In the genomic region with DNA sequence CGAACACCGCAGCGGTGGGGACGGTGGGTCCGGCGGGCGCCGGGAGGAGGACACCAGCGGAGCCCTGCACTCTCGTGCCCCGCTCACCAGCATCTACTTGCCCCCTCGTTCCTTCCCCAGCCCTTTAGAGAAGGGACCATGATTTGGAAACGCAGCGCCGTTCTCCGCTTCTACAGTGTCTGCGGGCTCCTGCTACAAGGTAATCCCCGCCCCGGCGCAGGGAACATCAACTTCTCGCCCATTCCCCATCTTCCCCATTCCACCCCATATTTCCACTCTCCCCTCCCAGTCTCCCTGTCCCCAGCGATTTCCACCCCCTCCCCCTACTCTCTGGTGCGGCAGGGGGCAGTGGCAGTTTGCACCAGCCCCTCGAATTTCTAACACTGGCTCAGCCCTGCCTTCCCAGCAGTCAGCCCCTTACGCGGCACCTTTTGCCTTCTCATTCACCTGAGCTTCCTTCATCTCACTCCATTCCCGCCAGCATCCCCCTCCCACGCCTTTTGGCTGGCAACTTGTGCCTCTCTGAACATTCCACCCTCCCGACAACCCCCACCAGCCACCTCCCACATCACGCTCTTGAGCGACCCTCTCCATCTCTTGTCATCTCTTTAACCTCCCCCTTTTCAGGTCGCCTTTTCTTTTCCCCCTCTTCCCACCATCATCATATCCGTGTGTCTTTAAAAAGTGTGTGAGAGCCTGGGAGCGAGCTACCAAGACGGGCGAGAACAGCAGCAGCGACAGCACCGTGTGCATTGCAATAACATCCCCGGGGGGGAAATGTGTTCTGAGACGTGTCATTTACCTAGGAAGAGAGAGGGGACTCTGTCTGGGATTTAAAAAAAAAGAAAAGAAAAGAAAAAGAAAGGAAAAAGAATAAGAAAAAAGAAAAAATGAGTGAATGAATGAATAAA, we compare ENCODE assay signal across 8 cellular contexts. TPM values are rescaled to one million over a fixed set of nuclear protein-coding genes. Genes with fewer than 3 reads are reported as not detected.
DNase-seq lines count a peak whose midpoint lies in the region; ATAC-seq, FAIRE-seq and TF ChIP-seq lines count a peak whose summit lies in the region.

No MANE protein-coding gene starts in this region.

- FAIRE-seq in HTR-8/SVneo (lab: Jason Lieb, UNC), result no peak

- H3K4me1 ChIP-seq in HAP-1 (peaks cover 22% of the 10 kb centered on the region), sigmoid colon (peaks cover 0 to 17% (median 12%) of the 10 kb centered on the region in 4 donors)

- TF ChIP-seq CTCF in sigmoid colon (IDR thresholded peaks at IDR 0.05), result no peak

- no peak for TF ChIP-seq POLR2A in sigmoid colon (IDR thresholded peaks at IDR 0.05)

- TF ChIP-seq EP300 in sigmoid colon (IDR thresholded peaks at IDR 0.05), result no peak

- in situ Hi-C loops in HAP-1 (cut with MboI; ENCODE audit: low sequenced_read_pairs), result loop anchor here (25.0 kb wide), 1 partner anchor 603 kb away; no protein-coding TSS in a partner anchor

- no peaks in the 10 kb centered on the region for H3K9me3 ChIP-seq in HAP-1
- no peaks in the 10 kb centered on the region for H3K9me3 ChIP-seq in SK-N-MC (ENCODE audit: low read depth, low read length)
- no peaks in the 10 kb centered on the region for H3K9me3 ChIP-seq in sigmoid colon

- no peak overlapping the region for H3K9ac ChIP-seq in SK-N-MC (ENCODE audit: insufficient read length)

- intact Hi-C loops in sigmoid colon (cut with DNase I), result no loop called here

- H3K27ac ChIP-seq in SK-N-MC (no peak overlapping the region), sigmoid colon (peak overlapping the region; percentile 46 to 68 (median 55))

- no peaks in the 10 kb centered on the region for H3K36me3 ChIP-seq in HAP-1 (replicated peaks)
- H3K36me3 ChIP-seq in SK-N-MC (ENCODE audit: insufficient read depth, low read length), result no peaks in the 10 kb centered on the region
- no peaks in the 10 kb centered on the region for H3K36me3 ChIP-seq in sigmoid colon

- peaks cover 6% of the 10 kb centered on the region; the same call in 1 of the 2 replicates for H3K27me3 ChIP-seq in HAP-1 (ENCODE audit: low read depth)
- H3K27me3 ChIP-seq in sigmoid colon, result peaks cover 2 to 42% (median 16%) of the 10 kb centered on the region in 3 donors

- peak overlapping the region; percentile 83 for H3K4me3 ChIP-seq in HAP-1
- peak overlapping the region; percentile 95 for H3K4me3 ChIP-seq in SK-N-MC
- H3K4me3 ChIP-seq in sigmoid colon, result peak overlapping the region; percentile 45 to 58 (median 54)

- ATAC-seq in GM18858 (IDR thresholded peaks at IDR 0.05; ENCODE audit: unreplicated experiment), result no peak
- no peak for ATAC-seq in HG03521 (IDR thresholded peaks at IDR 0.05; ENCODE audit: unreplicated experiment)
- ATAC-seq in HG03520 (IDR thresholded peaks at IDR 0.05; ENCODE audit: unreplicated experiment), result no peak

- DNase-seq in HAP-1 (ENCODE audit: low spot score in 2 of 2) (peak; percentile 59 to 78), SK-N-MC (ENCODE audit: low read depth, low spot score) (no peak), globus pallidus (ENCODE audit: low spot score) (peak; percentile 47), sigmoid colon (no peak), HTR-8/SVneo (ENCODE audit: insufficient read length, low spot score) (no peak)

- WGBS in sigmoid colon, 2 donors, result 4 to 8% methylated on average over 40 of the region's 40 CpGs

RNA-seq across cellular contexts. Expression of a gene that starts 0.9 kb away (rescaled TPM):
- total RNA-seq in sigmoid colon, result 10 to 100 TPM; 12.8 to 22.8 (median 17.1) TPM
- polyA plus RNA-seq in sigmoid colon, result 1 to 10 TPM in 2 of 3 donors, under 1 TPM in 1; 0.46 to 1.6 (median 1.2) TPM

Comparison
In these comparisons a context has a peak if more than half of its experiments do, and no peak if none do; other contexts are left out.
1. DNase-seq: peak in HAP-1 (2 of 2) and globus pallidus (single experiment); none in SK-N-MC (single experiment), sigmoid colon (single experiment) and HTR-8/SVneo (single experiment).
2. Peak in every context shown above with its lines, with median percentiles within 50 percentile points of each other: H3K4me3 ChIP-seq.